In the genomic region with DNA sequence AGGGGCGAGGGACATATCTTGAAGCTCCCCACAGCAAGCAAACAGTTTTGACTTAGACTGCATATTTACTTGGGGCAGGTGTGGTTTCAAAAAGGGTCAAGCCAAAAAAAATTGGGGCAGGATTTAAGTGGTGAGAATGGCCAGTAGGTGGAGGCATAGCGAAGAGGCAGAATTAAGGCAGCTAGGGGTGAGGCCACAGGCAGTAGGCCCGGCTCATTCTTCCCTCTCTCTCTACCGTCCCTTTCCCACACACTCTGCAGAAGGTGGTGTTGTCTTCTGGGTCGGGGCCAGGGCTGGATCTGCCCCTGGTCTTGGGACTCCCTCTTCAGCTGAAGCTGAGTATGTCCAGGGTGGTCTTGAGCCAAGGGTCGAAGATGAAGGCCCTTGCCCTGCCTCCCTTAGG, we compare ENCODE assay signal across 9 cellular contexts. TPM values are rescaled to one million over a fixed set of nuclear protein-coding genes. Genes with fewer than 3 reads are reported as not detected.
A peak's percentile ranks its signal among the peaks of the same experiment; 100 is the strongest.
DNase-seq lines count a peak whose midpoint lies in the region; ATAC-seq, FAIRE-seq and TF ChIP-seq lines count a peak whose summit lies in the region.
"Had no signal": no experiment of that assay in that cellular context is flagged by ENCODE, and none has a peak within 500 bp of the region (broad histone marks: within the 10 kb centered on the region; RNA-seq: fewer than 3 reads in every experiment).

No MANE protein-coding gene starts in this region.

- DNase-seq in BE2C (peak; percentile 18), GM18507 (ENCODE audit: extremely low spot score, insufficient read length, low read depth) (no peak), OCI-M2 (lab: John Stamatoyannopoulos, UW; ENCODE audit: unreplicated experiment) (peak; percentile 13), cerebellar cortex (ENCODE audit: low spot score) (peak; percentile 56), mucosa of descending colon (peak in 1 of 3 donors; percentile 52), mesenteric fat pad (ENCODE audit: low spot score) (no peak), amniotic stem cell (lab: John Stamatoyannopoulos, UW) (no peak)

- peak; percentile 75 for FAIRE-seq in GM18507 (lab: Jason Lieb, UNC)

- H3K36me3 ChIP-seq in BE2C (no peaks in the 10 kb centered on the region), mucosa of descending colon (ENCODE audit: low read depth) (no peaks in the 10 kb centered on the region)

- ATAC-seq in mucosa of descending colon (peak; percentile 52), HG02970 (IDR thresholded peaks at IDR 0.05; ENCODE audit: low FRiP score, unreplicated experiment) (no peak)

- H3K4me1 ChIP-seq in BE2C: no peaks in the 10 kb centered on the region
- peaks cover 3% of the 10 kb centered on the region for H3K4me1 ChIP-seq in mucosa of descending colon (ENCODE audit: low read depth)

- intact Hi-C loops in mucosa of descending colon (cut with DNase I, micrococcal nuclease): loop anchor here in 1 of 2 donors (10.0 kb wide), 1 partner anchor 52 kb away; the partner anchor contains the start of genes TP53 and WRAP53

- H3K9me3 ChIP-seq in BE2C (no peaks in the 10 kb centered on the region), mucosa of descending colon (no peaks in the 10 kb centered on the region)

- H3K27me3 ChIP-seq in BE2C: no peaks in the 10 kb centered on the region

- no peak overlapping the region for H3K4me3 ChIP-seq in BE2C (ENCODE audit: low read depth, low read length)
- no peak overlapping the region for H3K4me3 ChIP-seq in mucosa of descending colon

- TF ChIP-seq CTCF in BE2C (IDR thresholded peaks at IDR 0.05; ENCODE audit: low read depth, low read length) (peak; percentile 48), mucosa of descending colon (IDR thresholded peaks at IDR 0.05) (peak; percentile 16)

RNA-seq across cellular contexts. Expression of gene SHBG, which starts 2.6 kb away (rescaled TPM):
- not detected for polyA plus RNA-seq in BE2C (2012; ENCODE audit: insufficient read depth, insufficient read length, low read depth)
- total RNA-seq in mucosa of descending colon (under 1 TPM in 2 of 3 donors, not detected in 1; 0.25 to 0.89 TPM), mesenteric fat pad (0.71 TPM)
- polyA plus RNA-seq: IgD-negative memory B cell had no signal

RNA-seq across cellular contexts. Expression of gene SAT2, which starts 4.9 kb away (rescaled TPM):
- 42.1 TPM for polyA plus RNA-seq in BE2C (2012; ENCODE audit: insufficient read depth, insufficient read length, low read depth)
- 100 to 1,000 TPM in 1 of 3 donors, 10 to 100 TPM in 2; 49.1 to 104 (median 76.9) TPM for total RNA-seq in mucosa of descending colon
- 73.6 TPM for total RNA-seq in mesenteric fat pad

RNA-seq across cellular contexts. Expression of gene FXR2, which starts 17.8 kb away (rescaled TPM):
- 30.9 TPM for polyA plus RNA-seq in BE2C (2012; ENCODE audit: insufficient read depth, insufficient read length, low read depth)
- total RNA-seq in mucosa of descending colon (10 to 100 TPM; 23.0 to 53.3 (median 28.1) TPM), mesenteric fat pad (36.1 TPM)

RNA-seq across cellular contexts. Expression of gene ATP1B2, which starts 18.2 kb away (rescaled TPM):
- polyA plus RNA-seq in BE2C (2012; ENCODE audit: insufficient read depth, insufficient read length, low read depth): not detected
- 1 to 10 TPM in 1 of 3 donors, under 1 TPM in 2; 0.41 to 8.7 (median 0.67) TPM for total RNA-seq in mucosa of descending colon
- 1.4 TPM for total RNA-seq in mesenteric fat pad
- polyA plus RNA-seq: IgD-negative memory B cell had no signal

RNA-seq across cellular contexts. Expression of gene SOX15, which starts 42.6 kb away (rescaled TPM):
- polyA plus RNA-seq in BE2C (2012; ENCODE audit: insufficient read depth, insufficient read length, low read depth): 1.8 TPM
- total RNA-seq in mucosa of descending colon: 1 to 10 TPM in 1 of 3 donors, under 1 TPM in 2; 0.38 to 4.4 (median 0.41) TPM
- total RNA-seq in mesenteric fat pad: not detected
- polyA plus RNA-seq: IgD-negative memory B cell had no signal

Comparison
In these comparisons a context has a peak if more than half of its experiments do, and no peak if none do; other contexts are left out.
1. DNase-seq: peak in BE2C (single experiment), OCI-M2 (single experiment) and cerebellar cortex (single experiment); none in GM18507 (single experiment), mesenteric fat pad (single experiment) and amniotic stem cell (single experiment).